Comparison of ENCODE assay signal across 11 cellular contexts in the genomic region with DNA sequence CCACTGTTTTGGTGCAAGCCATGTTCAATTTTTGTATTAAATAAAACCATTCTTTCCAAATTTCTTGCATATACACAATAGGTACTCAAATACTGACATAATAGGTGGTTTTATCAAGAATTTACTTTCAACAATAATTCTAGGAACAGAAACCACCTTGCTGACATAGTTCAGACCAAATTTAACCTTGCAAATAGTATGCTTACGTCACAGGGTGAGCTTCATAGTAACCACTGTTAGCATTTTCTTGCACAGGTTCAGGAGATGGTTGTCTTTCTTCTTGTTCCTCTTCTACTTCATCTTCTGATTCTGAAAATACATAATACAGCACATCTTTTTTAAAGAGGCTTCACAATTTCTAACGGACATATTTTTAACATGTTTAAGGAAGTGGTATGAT. TPM values are rescaled to one million over a fixed set of nuclear protein-coding genes. Genes with fewer than 3 reads are reported as not detected.
DNase-seq lines count a peak whose midpoint lies in the region; ATAC-seq and TF ChIP-seq lines count a peak whose summit lies in the region.
"Had no signal": no experiment of that assay in that cellular context is flagged by ENCODE, and none has a peak within 500 bp of the region (broad histone marks: within the 10 kb centered on the region; RNA-seq: fewer than 3 reads in every experiment).

No MANE protein-coding gene starts in this region.

- no peak overlapping the region for H3K4me3 ChIP-seq in trophoblast cell (ENCODE audit: low read depth, low read length)

- no peak overlapping the region for H3K9ac ChIP-seq in trophoblast cell (ENCODE audit: low read length)

- H3K79me2 ChIP-seq in trophoblast cell (ENCODE audit: control insufficient read depth, insufficient read depth, low read length, poor library complexity), result no peaks in the 10 kb centered on the region

- no peak overlapping the region for H3K4ac ChIP-seq in trophoblast cell (ENCODE audit: low read depth, low read length)

- H2BK12ac ChIP-seq in trophoblast cell (ENCODE audit: low read length), result no peak overlapping the region

- no peaks in the 10 kb centered on the region for H3K27me3 ChIP-seq in trophoblast cell (ENCODE audit: insufficient read depth, low read length)

- TF ChIP-seq CTCF in RWPE1 (conservative IDR thresholded peaks at IDR 0.05; ENCODE audit: low read depth), result no peak

- peak overlapping the region; percentile 53 to 84 for H3K4me3 Mint-ChIP-seq in activated T-cell treated with anti-CD3 and anti-CD28 coated beads, Interleukin-2, amount 50 U/mL, for 72 hours
- H3K4me3 Mint-ChIP-seq: mesothelial cell of epicardium had no signal

- no peak overlapping the region for H2BK5ac ChIP-seq in trophoblast cell (ENCODE audit: low read depth, low read length, poor library complexity)

- POLR2A ChIA-PET in RWPE1 (lab: Yijun Ruan, JAX; ENCODE audit: low non-redundant PET), result no interaction called here

- no peak overlapping the region for H4K91ac ChIP-seq in trophoblast cell (ENCODE audit: low read depth, low read length)

- H4K12ac ChIP-seq in trophoblast cell (ENCODE audit: low read depth, low read length), result no peak overlapping the region

- no peaks in the 10 kb centered on the region for H3K9me3 Mint-ChIP-seq in activated T-cell treated with anti-CD3 and anti-CD28 coated beads, Interleukin-2, amount 50 U/mL, for 72 hours
- no peaks in the 10 kb centered on the region for H3K9me3 Mint-ChIP-seq in activated naive CD4-positive, alpha-beta T cell treated with anti-CD3 and anti-CD28 coated beads, Interleukin-2, amount 50 U/mL, for 72 hours
- H3K9me3 Mint-ChIP-seq: mesothelial cell of epicardium had no signal

- H2AFZ ChIP-seq in trophoblast cell (ENCODE audit: insufficient read depth, low read length, poor library complexity), result no peak overlapping the region

- H3K79me1 ChIP-seq in trophoblast cell (ENCODE audit: low read length), result no peaks in the 10 kb centered on the region

- no peak overlapping the region for H2BK120ac ChIP-seq in trophoblast cell (ENCODE audit: insufficient read depth, low read length, poor library complexity)

- H3K27me3 Mint-ChIP-seq in activated T-cell treated with anti-CD3 and anti-CD28 coated beads, Interleukin-2, amount 50 U/mL, for 72 hours (ENCODE audit: low read depth), result no peaks in the 10 kb centered on the region

- H3K36me3 Mint-ChIP-seq in activated T-cell treated with anti-CD3 and anti-CD28 coated beads, Interleukin-2, amount 50 U/mL, for 72 hours (ENCODE audit: insufficient read depth in 2 of 2), result peaks cover 10 to 37% of the 10 kb centered on the region in 2 donors
- H3K36me3 Mint-ChIP-seq in activated naive CD4-positive, alpha-beta T cell treated with anti-CD3 and anti-CD28 coated beads, Interleukin-2, amount 50 U/mL, for 72 hours, result peaks cover 8 to 45% of the 10 kb centered on the region in 2 donors

- no CpG with 5 or more reads among the region's 2 CpGs for WGBS in trophoblast cell (ENCODE audit: extremely low coverage, insufficient coverage, insufficient read length)

- H3K4me2 ChIP-seq in trophoblast cell (ENCODE audit: low read length), result no peak overlapping the region

- H3K27ac ChIP-seq in trophoblast cell (ENCODE audit: low read depth, low read length) (no peak overlapping the region), RWPE1 (no peak overlapping the region)

- CTCF ChIA-PET in RWPE1 (lab: Yijun Ruan, JAX), result interaction anchor here (0.6 kb wide), 1 partner anchor 24 kb away, joined by 3 read pairs; no protein-coding TSS in a partner anchor

- no peak for DNase-seq in activated T-cell treated with anti-CD3 and anti-CD28 coated beads, Interleukin-2, amount 50 U/mL, for 72 hours
- no peak for DNase-seq in activated T-cell treated with anti-CD3 and anti-CD28 coated beads, Interleukin-2, amount 50 U/mL, for 48 hours
- DNase-seq in activated naive CD4-positive, alpha-beta T cell treated with anti-CD3 and anti-CD28 coated beads, Interleukin-2, amount 50 U/mL, for 72 hours (ENCODE audit: low spot score in 2 of 2), result no peak
- no peak for DNase-seq in stimulated activated naive CD8-positive, alpha-beta T cell treated with anti-CD3 and anti-CD28 coated beads, Interleukin-15, Interleukin-2, amounts not matched to agents 100 U/mL and 50 U/mL, for 24 hours
- DNase-seq in trophoblast cell, result no peak
- no peak for DNase-seq in RWPE1 (ENCODE audit: low spot score)
- DNase-seq in Right ventricle myocardium inferior (ENCODE audit: missing footprints), result no peak
- DNase-seq: NCI-H1694 treated with DMSO at 0.1 percent for 48 hours, SHP77 had no signal

- intact Hi-C loops in Right ventricle myocardium inferior (cut with DNase I), result loop anchor here (10.0 kb wide), 1 partner anchor 189 kb away; no protein-coding TSS in a partner anchor

- no peak overlapping the region for H4K8ac ChIP-seq in trophoblast cell (ENCODE audit: low read depth, low read length)

- no peak overlapping the region for H3K23ac ChIP-seq in trophoblast cell (ENCODE audit: low read length)

- no peaks in the 10 kb centered on the region for H3K4me1 ChIP-seq in trophoblast cell (ENCODE audit: control insufficient read depth in 1 of 2, insufficient read depth in 2 of 2, low read length in 2 of 2)

- H3K14ac ChIP-seq in trophoblast cell (ENCODE audit: low read length), result no peak overlapping the region

- peaks cover 3 to 6% of the 10 kb centered on the region in 2 experiments for H3K36me3 ChIP-seq in trophoblast cell (ENCODE audit: control insufficient read depth in 1 of 2, insufficient read depth in 2 of 2, low read length in 2 of 2)

- no peak overlapping the region for H3K18ac ChIP-seq in trophoblast cell (ENCODE audit: low read length)

- no peak overlapping the region for H2AK5ac ChIP-seq in trophoblast cell (ENCODE audit: low read length)

- H3K9me3 ChIP-seq in trophoblast cell (ENCODE audit: insufficient read depth, low read depth, low read length), result no peaks in the 10 kb centered on the region

- H3K27ac Mint-ChIP-seq in activated T-cell treated with anti-CD3 and anti-CD28 coated beads, Interleukin-2, amount 50 U/mL, for 72 hours, result peak overlapping the region; percentile 94
- peak overlapping the region; percentile 77 to 86 for H3K27ac Mint-ChIP-seq in activated naive CD4-positive, alpha-beta T cell treated with anti-CD3 and anti-CD28 coated beads, Interleukin-2, amount 50 U/mL, for 72 hours

- H3K4me1 Mint-ChIP-seq in activated T-cell treated with anti-CD3 and anti-CD28 coated beads, Interleukin-2, amount 50 U/mL, for 72 hours (ENCODE audit: low read depth), result peaks cover 59% of the 10 kb centered on the region
- H3K4me1 Mint-ChIP-seq: mesothelial cell of epicardium had no signal

- ATAC-seq in activated T-cell treated with anti-CD3 and anti-CD28 coated beads, Interleukin-2, amount 50 U/mL, for 72 hours (replicated peaks in 1 of 2), result peak; percentile 91 to 95
- peak; percentile 53 for ATAC-seq in HG03439 (IDR thresholded peaks at IDR 0.05; ENCODE audit: unreplicated experiment)
- peak; percentile 67 to 86 for ATAC-seq in activated naive CD4-positive, alpha-beta T cell treated with anti-CD3 and anti-CD28 coated beads, Interleukin-2, amount 50 U/mL, for 72 hours
- ATAC-seq in stimulated activated naive CD8-positive, alpha-beta T cell treated with anti-CD3 and anti-CD28 coated beads, Interleukin-15, Interleukin-2, amounts not matched to agents 100 U/mL and 50 U/mL, for 24 hours, result peak; percentile 83
- ATAC-seq in Right ventricle myocardium inferior, result no peak

RNA-seq across cellular contexts. Expression of a gene that starts 17.6 kb away (rescaled TPM):
- 100 to 1,000 TPM; 204 to 212 TPM for total RNA-seq in activated T-cell treated with anti-CD3 and anti-CD28 coated beads, Interleukin-2, amount 50 U/mL, for 72 hours
- total RNA-seq in activated naive CD4-positive, alpha-beta T cell treated with anti-CD3 and anti-CD28 coated beads, Interleukin-2, amount 50 U/mL, for 72 hours, result 100 to 1,000 TPM; 118 to 122 TPM
- polyA plus RNA-seq in trophoblast cell (2013), result 96.0 and 96.1 TPM in 2 replicates
- total RNA-seq in Right ventricle myocardium inferior, result 65.5 TPM

RNA-seq across cellular contexts. Expression of a gene that starts 25.2 kb away (rescaled TPM):
- total RNA-seq in activated T-cell treated with anti-CD3 and anti-CD28 coated beads, Interleukin-2, amount 50 U/mL, for 72 hours, result 1 to 10 TPM; 1.3 to 2.2 TPM
- 1 to 10 TPM; 1.5 to 2.9 TPM for total RNA-seq in activated naive CD4-positive, alpha-beta T cell treated with anti-CD3 and anti-CD28 coated beads, Interleukin-2, amount 50 U/mL, for 72 hours
- polyA plus RNA-seq in trophoblast cell (2013), result 0.19 and 0.32 TPM in 2 replicates
- 0.11 TPM for total RNA-seq in Right ventricle myocardium inferior
